In genomic region chr11:17598700-17599459, GRCh38 we compare ENCODE assay signal across 9 cellular contexts. TPM values are rescaled to one million over a fixed set of nuclear protein-coding genes. Genes with fewer than 3 reads are reported as not detected.
DNase-seq lines count a peak whose midpoint lies in the region; ATAC-seq and TF ChIP-seq lines count a peak whose summit lies in the region.
"Had no signal": no experiment of that assay in that cellular context is flagged by ENCODE, and none has a peak within 500 bp of the region (broad histone marks: within the 10 kb centered on the region; RNA-seq: fewer than 3 reads in every experiment).

No MANE protein-coding gene starts in this region.

- TF ChIP-seq CTCF in CD14-positive monocyte (IDR thresholded peaks at IDR 0.05) (peak; percentile 97), epithelial cell of esophagus (IDR thresholded peaks at IDR 0.05; ENCODE audit: insufficient read depth, low read depth, low read length, missing control alignments) (peak; percentile 98)

- peaks cover 0 to 5% (median 0%) of the 10 kb centered on the region in 7 donors for H3K9me3 Mint-ChIP-seq in CD14-positive monocyte

- no peak overlapping the region for H3K4me3 Mint-ChIP-seq in CD14-positive monocyte

- ATAC-seq in GM19043 (IDR thresholded peaks at IDR 0.05; ENCODE audit: low read depth, unreplicated experiment): peak; percentile 87
- peak; percentile 84 for ATAC-seq in HG03342 (IDR thresholded peaks at IDR 0.05; ENCODE audit: unreplicated experiment)

- DNase-seq in CD14-positive monocyte (ENCODE audit: low spot score): no peak
- peak; percentile 77 for DNase-seq in NCI-H748 (lab: John Stamatoyannopoulos, UW; ENCODE audit: unreplicated experiment)
- DNase-seq in activated CD8-positive, alpha-beta memory T cell treated with anti-CD3 and anti-CD28 coated beads for 48 hours (ENCODE audit: low read depth in 2 of 3, low spot score in 2 of 3): peak; percentile 14 to 66 (median 56)
- peak; percentile 66 for DNase-seq in epithelial cell of esophagus (ENCODE audit: low read depth)
- DNase-seq in mucosa of gallbladder (ENCODE audit: low spot score): peak; percentile 72
- DNase-seq in stimulated activated CD8-positive, alpha-beta memory T cell treated with anti-CD3 and anti-CD28 coated beads, Interleukin-4, amount 100 ng/mL, for 4 hours (ENCODE audit: low read depth in 2 of 2, low spot score in 1 of 2): peak; percentile 23 to 42

- no peak overlapping the region for H3K4me3 ChIP-seq in epithelial cell of esophagus (ENCODE audit: low read length)

- H3K4me1 Mint-ChIP-seq in CD14-positive monocyte: no peaks in the 10 kb centered on the region

- intact Hi-C loops in CD14-positive monocyte (cut with micrococcal nuclease): no loop called here

- H3K27me3 Mint-ChIP-seq in CD14-positive monocyte (ENCODE audit: low read depth in 3 of 3): peaks cover 3 to 9% (median 8%) of the 10 kb centered on the region in 3 donors

- H3K36me3 Mint-ChIP-seq in CD14-positive monocyte: no peaks in the 10 kb centered on the region

- H3K27ac Mint-ChIP-seq in CD14-positive monocyte: peak overlapping the region in 1 of 7 donors; percentile 49

RNA-seq across cellular contexts. Expression of gene OTOG, which starts 51.8 kb away (rescaled TPM):
- not detected for polyA plus RNA-seq in CD14-positive monocyte
- total RNA-seq in mucosa of gallbladder: 0.12 TPM
- total RNA-seq: T-helper 1 cell treated with Interleukin-12 subunit alpha and Interleukin-12 subunit beta and Interleukin-4 antibody, amounts not matched to agents 30 ng/mL and 1 ng/mL, for 36 hours had no signal

RNA-seq across cellular contexts. Expression of gene USH1C, which starts 54.7 kb away (rescaled TPM):
- polyA plus RNA-seq in CD14-positive monocyte: not detected
- 176 TPM for total RNA-seq in mucosa of gallbladder
- total RNA-seq: T-helper 1 cell treated with Interleukin-12 subunit alpha and Interleukin-12 subunit beta and Interleukin-4 antibody, amounts not matched to agents 30 ng/mL and 1 ng/mL, for 36 hours had no signal
